2 cellular contexts compared by ENCODE assay signal in genomic region chr3:48592519-48593087, GRCh38.
TF ChIP-seq lines count a peak whose summit lies in the region.

No MANE protein-coding gene starts in this region.

TF ChIP-seq in Ishikawa, 13 proteins besides CTCF, POLR2A, EP300 and RAD21:
- TF ChIP-seq REST (IDR thresholded peaks at IDR 0.05; ENCODE audit: low read depth) = peak; percentile 32; the same call in 1 of the 2 replicates
- no peak for TF ChIP-seq TCF12 (IDR thresholded peaks at IDR 0.05; ENCODE audit: low read depth)
- no peak for TF ChIP-seq TEAD4 (IDR thresholded peaks at IDR 0.05)

TF ChIP-seq in K562, 482 proteins besides CTCF, POLR2A, EP300 and RAD21:
- no peak for TF ChIP-seq IFI16 (CRISPR knock-in tag; IDR thresholded peaks at IDR 0.05)
- no peak for TF ChIP-seq XRCC4 (IDR thresholded peaks at IDR 0.05; ENCODE audit: extremely low read depth, insufficient read depth, insufficient read length)
- TF ChIP-seq FOXK1 (CRISPR knock-in tag; IDR thresholded peaks at IDR 0.05; ENCODE audit: borderline replicate concordance) = no peak
- TF ChIP-seq SIN3B (IDR thresholded peaks at IDR 0.05; ENCODE audit: low read depth) = no peak
- no peak for TF ChIP-seq ZNF830 (CRISPR knock-in tag; IDR thresholded peaks at IDR 0.05)
- TF ChIP-seq HMG20A (CRISPR knock-in tag; conservative IDR thresholded peaks at IDR 0.05) = no peak
- peak; percentile 33 for TF ChIP-seq CBFA2T2 (conservative IDR thresholded peaks at IDR 0.05)
- no peak for TF ChIP-seq RFX7 (CRISPR knock-in tag; IDR thresholded peaks at IDR 0.05)
- TF ChIP-seq CBFA2T3 (IDR thresholded peaks at IDR 0.05) = peak; percentile 60
- TF ChIP-seq, protein P1, sequence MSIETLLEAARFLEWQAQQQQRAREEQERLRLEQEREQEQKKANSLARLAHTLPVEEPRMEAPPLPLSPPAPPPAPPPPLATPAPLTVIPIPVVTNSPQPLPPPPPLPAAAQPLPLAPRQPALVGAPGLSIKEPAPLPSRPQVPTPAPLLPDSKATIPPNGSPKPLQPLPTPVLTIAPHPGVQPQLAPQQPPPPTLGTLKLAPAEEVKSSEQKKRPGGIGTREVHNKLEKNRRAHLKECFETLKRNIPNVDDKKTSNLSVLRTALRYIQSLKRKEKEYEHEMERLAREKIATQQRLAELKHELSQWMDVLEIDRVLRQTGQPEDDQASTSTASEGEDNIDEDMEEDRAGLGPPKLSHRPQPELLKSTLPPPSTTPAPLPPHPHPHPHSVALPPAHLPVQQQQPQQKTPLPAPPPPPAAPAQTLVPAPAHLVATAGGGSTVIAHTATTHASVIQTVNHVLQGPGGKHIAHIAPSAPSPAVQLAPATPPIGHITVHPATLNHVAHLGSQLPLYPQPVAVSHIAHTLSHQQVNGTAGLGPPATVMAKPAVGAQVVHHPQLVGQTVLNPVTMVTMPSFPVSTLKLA (conservative IDR thresholded peaks at IDR 0.05) = no peak
- TF ChIP-seq STAT5B (CRISPR knock-in tag; IDR thresholded peaks at IDR 0.05) = no peak
- no peak for TF ChIP-seq ZNF3 (CRISPR knock-in tag; IDR thresholded peaks at IDR 0.05)
- no peak for TF ChIP-seq MED1 (CRISPR knock-in tag; IDR thresholded peaks at IDR 0.05; ENCODE audit: borderline replicate concordance)
- TF ChIP-seq TCF3 (CRISPR knock-in tag; IDR thresholded peaks at IDR 0.05) = 0 out of 2 replicates have a peak, but pooled peaks have one; percentile 27
- no peak for TF ChIP-seq ATF7 (IDR thresholded peaks at IDR 0.05)
- TF ChIP-seq HNRNPH1 (optimal IDR thresholded peaks at IDR 0.05; ENCODE audit: low read depth, low read length) = no peak
- TF ChIP-seq USF1 (CRISPR knock-in tag; IDR thresholded peaks at IDR 0.05) = no peak
- TF ChIP-seq KLF13 (tag; IDR thresholded peaks at IDR 0.05; ENCODE audit: borderline replicate concordance, low read depth) = no peak
- TF ChIP-seq, protein P2, sequence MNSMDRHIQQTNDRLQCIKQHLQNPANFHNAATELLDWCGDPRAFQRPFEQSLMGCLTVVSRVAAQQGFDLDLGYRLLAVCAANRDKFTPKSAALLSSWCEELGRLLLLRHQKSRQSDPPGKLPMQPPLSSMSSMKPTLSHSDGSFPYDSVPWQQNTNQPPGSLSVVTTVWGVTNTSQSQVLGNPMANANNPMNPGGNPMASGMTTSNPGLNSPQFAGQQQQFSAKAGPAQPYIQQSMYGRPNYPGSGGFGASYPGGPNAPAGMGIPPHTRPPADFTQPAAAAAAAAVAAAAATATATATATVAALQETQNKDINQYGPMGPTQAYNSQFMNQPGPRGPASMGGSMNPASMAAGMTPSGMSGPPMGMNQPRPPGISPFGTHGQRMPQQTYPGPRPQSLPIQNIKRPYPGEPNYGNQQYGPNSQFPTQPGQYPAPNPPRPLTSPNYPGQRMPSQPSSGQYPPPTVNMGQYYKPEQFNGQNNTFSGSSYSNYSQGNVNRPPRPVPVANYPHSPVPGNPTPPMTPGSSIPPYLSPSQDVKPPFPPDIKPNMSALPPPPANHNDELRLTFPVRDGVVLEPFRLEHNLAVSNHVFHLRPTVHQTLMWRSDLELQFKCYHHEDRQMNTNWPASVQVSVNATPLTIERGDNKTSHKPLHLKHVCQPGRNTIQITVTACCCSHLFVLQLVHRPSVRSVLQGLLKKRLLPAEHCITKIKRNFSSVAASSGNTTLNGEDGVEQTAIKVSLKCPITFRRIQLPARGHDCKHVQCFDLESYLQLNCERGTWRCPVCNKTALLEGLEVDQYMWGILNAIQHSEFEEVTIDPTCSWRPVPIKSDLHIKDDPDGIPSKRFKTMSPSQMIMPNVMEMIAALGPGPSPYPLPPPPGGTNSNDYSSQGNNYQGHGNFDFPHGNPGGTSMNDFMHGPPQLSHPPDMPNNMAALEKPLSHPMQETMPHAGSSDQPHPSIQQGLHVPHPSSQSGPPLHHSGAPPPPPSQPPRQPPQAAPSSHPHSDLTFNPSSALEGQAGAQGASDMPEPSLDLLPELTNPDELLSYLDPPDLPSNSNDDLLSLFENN (IDR thresholded peaks at IDR 0.05; ENCODE audit: low read depth in 2 of 2, low read length in 2 of 2) = no peak
- TF ChIP-seq LEF1 (IDR thresholded peaks at IDR 0.05) = no peak
- no peak for TF ChIP-seq NR4A1 (CRISPR knock-in tag; IDR thresholded peaks at IDR 0.05)
- TF ChIP-seq NR4A1 (tag; IDR thresholded peaks at IDR 0.05) = no peak
- no peak for TF ChIP-seq PML (IDR thresholded peaks at IDR 0.05; ENCODE audit: low read length)
